1 cellular context compared by ENCODE assay signal in genomic region chr11:76916712-76917111, GRCh38.
TF ChIP-seq lines count a peak whose summit lies in the region.

No MANE protein-coding gene starts in this region.

TF ChIP-seq in HepG2, 621 proteins besides CTCF, POLR2A, EP300 and RAD21 (continued from another document):
- TF ChIP-seq RORA (CRISPR knock-in tag; IDR thresholded peaks at IDR 0.05), result no peak
